ENCODE assay signal across 12 cellular contexts in genomic region chr7:64320547-64321495, GRCh38. TPM values are rescaled to one million over a fixed set of nuclear protein-coding genes. Genes with fewer than 3 reads are reported as not detected.
DNase-seq lines count a peak whose midpoint lies in the region; ATAC-seq and TF ChIP-seq lines count a peak whose summit lies in the region.
"Had no signal": no experiment of that assay in that cellular context is flagged by ENCODE, and none has a peak within 500 bp of the region (broad histone marks: within the 10 kb centered on the region; RNA-seq: fewer than 3 reads in every experiment).

No MANE protein-coding gene starts in this region.

- H3K4me2 ChIP-seq in DOHH2 (ENCODE audit: low read length), result peak overlapping the region; percentile 48
- H3K4me2 ChIP-seq: PC-9 had no signal

- intact Hi-C loops in CD4-positive, alpha-beta memory T cell (cut with micrococcal nuclease), result no loop called here

- peaks cover 98% of the 10 kb centered on the region for H3K79me2 ChIP-seq in DOHH2 (ENCODE audit: control insufficient read depth, low read length)

- H3K4me1 ChIP-seq in DOHH2 (ENCODE audit: control insufficient read depth, low read length) (peaks cover 41% of the 10 kb centered on the region), foreskin keratinocyte (no peaks in the 10 kb centered on the region)
- H3K4me1 ChIP-seq in CD4-positive, alpha-beta memory T cell (ENCODE audit: insufficient read depth, low read length), result peaks cover 2% of the 10 kb centered on the region

- DNase-seq in NAMALWA (ENCODE audit: low spot score) (peak; percentile 83), epithelial cell of esophagus (ENCODE audit: low read depth) (peak; percentile 24), foreskin keratinocyte (no peak), GM19238 (ENCODE audit: insufficient read length, low spot score) (no peak)
- DNase-seq in CD4-positive, alpha-beta memory T cell, result no peak
- DNase-seq: dermis blood vessel endothelial cell, foreskin melanocyte, NCI-H187, PC-9, T-helper 9 cell had no signal

- H3K36me3 ChIP-seq in DOHH2 (ENCODE audit: control insufficient read depth, low read length), result peaks cover 78% of the 10 kb centered on the region
- H3K36me3 ChIP-seq in CD4-positive, alpha-beta memory T cell (ENCODE audit: insufficient read depth, low read length), result no peaks in the 10 kb centered on the region

- H3K9me2 ChIP-seq in DOHH2 (replicated peaks; ENCODE audit: control insufficient read depth, low read length), result no peaks in the 10 kb centered on the region

- CTCF ChIA-PET in CD4-positive, alpha-beta memory T cell (lab: Charles Lee; ENCODE audit: partially characterized antibody), result interaction anchor here (0.5 to 1.5 kb wide), 5 partner anchors 8 to 309 kb away, joined by 3 to 7 read pairs (median 4); no protein-coding TSS in a partner anchor

- H3K27ac Mint-ChIP-seq in CD4-positive, alpha-beta memory T cell, result no peak overlapping the region

- H3K4me3 ChIP-seq in DOHH2 (ENCODE audit: low read length) (peak overlapping the region; percentile 19; the same call in 1 of the 2 replicates), epithelial cell of esophagus (ENCODE audit: low read length) (no peak overlapping the region)
- no peak overlapping the region for H3K4me3 ChIP-seq in CD4-positive, alpha-beta memory T cell (ENCODE audit: low read length in 2 of 2)
- H3K4me3 ChIP-seq: PC-9 had no signal

- peaks cover 0 to 28% (median 10%) of the 10 kb centered on the region in 8 donors for H3K9me3 Mint-ChIP-seq in CD4-positive, alpha-beta memory T cell

- POLR2A ChIA-PET in CD4-positive, alpha-beta memory T cell (lab: Charles Lee; ENCODE audit: partially characterized antibody), result interaction anchor here (1.1 kb wide), 1 partner anchor 14 kb away, joined by 5 read pairs; no protein-coding TSS in a partner anchor

- H3K9me3 ChIP-seq in DOHH2 (ENCODE audit: control insufficient read depth, insufficient read depth, low read length), result peaks cover 38% of the 10 kb centered on the region
- peaks cover 0 to 6% of the 10 kb centered on the region in 2 donors for H3K9me3 ChIP-seq in CD4-positive, alpha-beta memory T cell (ENCODE audit: control insufficient read depth in 1 of 2, low read length in 2 of 2)

- no peaks in the 10 kb centered on the region for H3K27me3 ChIP-seq in DOHH2 (ENCODE audit: control insufficient read depth, low read length)
- no peaks in the 10 kb centered on the region for H3K27me3 ChIP-seq in foreskin keratinocyte
- H3K27me3 ChIP-seq in CD4-positive, alpha-beta memory T cell (ENCODE audit: insufficient read depth, low read length), result no peaks in the 10 kb centered on the region

- H3K27me3 Mint-ChIP-seq in CD4-positive, alpha-beta memory T cell, result no peaks in the 10 kb centered on the region

- peak; percentile 34 for TF ChIP-seq CTCF in DOHH2 (IDR thresholded peaks at IDR 0.05; ENCODE audit: low read depth, low read length, poor library complexity, severe bottlenecking)
- peak; percentile 18 for TF ChIP-seq CTCF in epithelial cell of esophagus (IDR thresholded peaks at IDR 0.05; ENCODE audit: insufficient read depth, low read depth, low read length, missing control alignments)
- TF ChIP-seq CTCF in foreskin keratinocyte (conservative IDR thresholded peaks at IDR 0.05), result no peak

- no peaks in the 10 kb centered on the region for H4K20me1 ChIP-seq in DOHH2 (ENCODE audit: control insufficient read depth, insufficient read depth, low read depth, low read length)

- ATAC-seq in GM21529 (IDR thresholded peaks at IDR 0.05; ENCODE audit: unreplicated experiment), result peak; percentile 58
- ATAC-seq in foreskin keratinocyte, result no peak

- H3K4me3 Mint-ChIP-seq in CD4-positive, alpha-beta memory T cell, result no peak overlapping the region

- peaks cover 10 to 54% (median 21%) of the 10 kb centered on the region in 4 donors for H3K4me1 Mint-ChIP-seq in CD4-positive, alpha-beta memory T cell

- H3K36me3 Mint-ChIP-seq in CD4-positive, alpha-beta memory T cell, result peaks cover 45 to 47% of the 10 kb centered on the region in 2 donors

- H3K27ac ChIP-seq in DOHH2 (ENCODE audit: low read depth, low read length), result peak overlapping the region; percentile 52
- H3K27ac ChIP-seq in foreskin keratinocyte, result no peak overlapping the region
- H3K27ac ChIP-seq in CD4-positive, alpha-beta memory T cell (ENCODE audit: low read depth, low read length), result no peak overlapping the region
- H3K27ac ChIP-seq: PC-9 had no signal

- peaks cover 13% of the 10 kb centered on the region for H3F3A ChIP-seq in DOHH2 (ENCODE audit: control insufficient read depth, insufficient read depth)

RNA-seq across cellular contexts. Expression of gene ZNF736, which starts 7.1 kb away (rescaled TPM):
- total RNA-seq in foreskin keratinocyte, result 10.0 and 10.5 TPM in 2 replicates
- 0.99 and 1.0 TPM in 2 replicates for polyA plus RNA-seq in foreskin keratinocyte
- total RNA-seq in CD4-positive, alpha-beta memory T cell, result 10 to 100 TPM; 43.6 to 48.2 TPM
- polyA plus RNA-seq in CD4-positive, alpha-beta memory T cell, result 1 to 10 TPM in 1 of 2 donors, under 1 TPM in 1; 0.32 to 4.3 TPM

Comparison
In these comparisons a context has a peak if more than half of its experiments do, and no peak if none do; other contexts are left out.
1. DNase-seq: peak in NAMALWA (single experiment) and epithelial cell of esophagus (single experiment); none in foreskin keratinocyte (0 of 2), CD4-positive, alpha-beta memory T cell (0 of 5) and GM19238 (single experiment).